In genomic region chr12:89244536-89244935, GRCh38 we compare ENCODE assay signal across 8 cellular contexts.
DNase-seq lines count a peak whose midpoint lies in the region; ATAC-seq and TF ChIP-seq lines count a peak whose summit lies in the region.

No MANE protein-coding gene starts in this region.

- H3K4me1 Mint-ChIP-seq in WTC11 (peaks cover 62% of the 10 kb centered on the region), Caco-2 (ENCODE audit: low read depth, unreplicated experiment) (no peaks in the 10 kb centered on the region)

- H3K36me3 Mint-ChIP-seq in WTC11 (peaks cover 6% of the 10 kb centered on the region), Caco-2 (ENCODE audit: insufficient read depth, unreplicated experiment) (no peaks in the 10 kb centered on the region)

- H3K27ac Mint-ChIP-seq in WTC11, result no peak overlapping the region
- no peak overlapping the region for H3K27ac Mint-ChIP-seq in Caco-2 (ENCODE audit: unreplicated experiment)

- H3K9me3 ChIP-seq in lower lobe of right lung (no peaks in the 10 kb centered on the region), Caco-2 (peaks cover 5% of the 10 kb centered on the region; the same call in 1 of the 2 replicates)

- no peak overlapping the region for H3K27ac ChIP-seq in lower lobe of right lung

- CTCF ChIA-PET in WTC11 (lab: Charles Lee) (no interaction called here), Caco-2 (lab: Charles Lee) (no interaction called here)

- POLR2A ChIA-PET in WTC11 (lab: Charles Lee), result no interaction called here
- POLR2A ChIA-PET in Caco-2 (lab: Charles Lee), result no interaction called here

- no peak for TF ChIP-seq CTCF in WTC11 (IDR thresholded peaks at IDR 0.05)
- TF ChIP-seq CTCF in lower lobe of right lung (IDR thresholded peaks at IDR 0.05), result no peak
- TF ChIP-seq CTCF in Caco-2 (IDR thresholded peaks at IDR 0.05; ENCODE audit: insufficient read depth in 1 of 2, low read depth in 1 of 2, low read length in 1 of 2, severe bottlenecking in 1 of 2, unreplicated experiment in 1 of 2), result no peak

- DNase-seq in EH (ENCODE audit: low read depth) (peak; percentile 62), WTC11 (ENCODE audit: low spot score) (no peak), lower lobe of right lung (no peak), Caco-2 (no peak), COLO668 (lab: John Stamatoyannopoulos, UW; ENCODE audit: unreplicated experiment) (no peak), foreskin melanocyte (no peak)

- peaks cover 23% of the 10 kb centered on the region for H3K4me1 ChIP-seq in lower lobe of right lung
- H3K4me1 ChIP-seq in Caco-2, result no peaks in the 10 kb centered on the region

- BruUV-seq in Caco-2 (replicated peaks; lab: Mats Ljungman, UMichigan), result no TSS peak

- intact Hi-C loops in lower lobe of right lung (cut with DNase I) (no loop called here), Caco-2 (cut with micrococcal nuclease; ENCODE audit: unreplicated experiment) (no loop called here)

- peak; percentile 73 for ATAC-seq in HG03159 (IDR thresholded peaks at IDR 0.05; ENCODE audit: unreplicated experiment)
- ATAC-seq in WTC11, result 0 out of 2 replicates have a peak, but pooled peaks have one; percentile 8
- peak; percentile 70 to 80 for ATAC-seq in lower lobe of right lung
- ATAC-seq in HG02973 (IDR thresholded peaks at IDR 0.05; ENCODE audit: unreplicated experiment), result no peak

- H3K27me3 ChIP-seq in lower lobe of right lung (ENCODE audit: low read depth), result no peaks in the 10 kb centered on the region
- no peaks in the 10 kb centered on the region for H3K27me3 ChIP-seq in Caco-2 (replicated peaks; ENCODE audit: control insufficient read depth, insufficient read depth, low read length)

- H3K36me3 ChIP-seq in lower lobe of right lung (no peaks in the 10 kb centered on the region), Caco-2 (ENCODE audit: control insufficient read depth, insufficient read depth, low read length) (no peaks in the 10 kb centered on the region)

- H3K9me3 Mint-ChIP-seq in WTC11, result peaks cover 13% of the 10 kb centered on the region
- no peaks in the 10 kb centered on the region for H3K9me3 Mint-ChIP-seq in Caco-2 (ENCODE audit: unreplicated experiment)

- no peak overlapping the region for H3K4me3 Mint-ChIP-seq in WTC11
- H3K4me3 Mint-ChIP-seq in Caco-2 (ENCODE audit: unreplicated experiment), result no peak overlapping the region

- H3K4me3 ChIP-seq in lower lobe of right lung (peak overlapping the region; percentile 5), Caco-2 (ENCODE audit: low read depth, low read length) (no peak overlapping the region)

- H3K27me3 Mint-ChIP-seq in WTC11 (ENCODE audit: low read depth) (peaks cover 46% of the 10 kb centered on the region), Caco-2 (ENCODE audit: insufficient read depth, unreplicated experiment) (peaks cover 4% of the 10 kb centered on the region)

TF ChIP-seq in WTC11, 78 proteins besides CTCF, POLR2A, EP300 and RAD21:
- TF ChIP-seq ESRRA (CRISPR knock-in tag; IDR thresholded peaks at IDR 0.05; ENCODE audit: borderline replicate concordance) (no peak), TEAD1 (CRISPR knock-in tag; IDR thresholded peaks at IDR 0.05) (0 out of 2 replicates have a peak, but pooled peaks have one; percentile 28)
